In the genomic region with DNA sequence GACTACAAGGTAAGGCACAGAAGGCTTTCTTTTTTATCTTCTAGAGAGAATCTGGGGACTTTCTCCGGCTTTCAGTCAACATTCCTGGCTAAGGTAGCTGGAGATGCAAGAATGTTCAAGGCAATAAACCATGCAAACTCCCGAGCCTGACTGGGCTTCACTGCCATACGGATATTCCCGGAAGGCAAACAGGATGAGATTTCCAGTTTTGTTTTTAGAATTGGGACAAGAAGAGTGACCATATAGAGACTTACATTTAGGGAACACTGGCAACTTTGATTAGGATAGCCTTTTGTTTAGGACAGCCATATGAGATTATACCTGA, we compare ENCODE assay signal across 9 cellular contexts. TPM values are rescaled to one million over a fixed set of nuclear protein-coding genes. Genes with fewer than 3 reads are reported as not detected.
A peak's percentile ranks its signal among the peaks of the same experiment; 100 is the strongest.
DNase-seq lines count a peak whose midpoint lies in the region; ATAC-seq and TF ChIP-seq lines count a peak whose summit lies in the region.
"Had no signal": no experiment of that assay in that cellular context is flagged by ENCODE, and none has a peak within 500 bp of the region (broad histone marks: within the 10 kb centered on the region; RNA-seq: fewer than 3 reads in every experiment).

No MANE protein-coding gene starts in this region.

- POLR2A ChIA-PET in Panc1 (lab: Charles Lee): no interaction called here

- TF ChIP-seq POLR2A in esophagus muscularis mucosa (IDR thresholded peaks at IDR 0.05; ENCODE audit: low read depth) (no peak), tibial nerve (IDR thresholded peaks at IDR 0.05) (no peak)

- ATAC-seq in Panc1: peak; percentile 72
- ATAC-seq in mucosa of descending colon: peak; percentile 39

- intact Hi-C loops in Panc1 (cut with micrococcal nuclease; ENCODE audit: unreplicated experiment): no loop called here
- intact Hi-C loops in esophagus muscularis mucosa (cut with DNase I): loop anchor here (5.0 to 10.0 kb wide), 2 partner anchors 53 to 155 kb away; no protein-coding TSS in a partner anchor
- intact Hi-C loops in mucosa of descending colon (cut with DNase I, micrococcal nuclease): no loop called here

- no peak for TF ChIP-seq EP300 in esophagus muscularis mucosa (IDR thresholded peaks at IDR 0.05)
- TF ChIP-seq EP300 in tibial nerve (IDR thresholded peaks at IDR 0.05): no peak

- H3K9me3 ChIP-seq in Panc1 (ENCODE audit: control insufficient read depth, insufficient read depth, low read depth, low read length): no peaks in the 10 kb centered on the region
- H3K9me3 ChIP-seq in esophagus muscularis mucosa: no peaks in the 10 kb centered on the region
- no peaks in the 10 kb centered on the region for H3K9me3 ChIP-seq in mucosa of descending colon
- no peaks in the 10 kb centered on the region for H3K9me3 ChIP-seq in tibial nerve

- in situ Hi-C loops in Panc1 (cut with HindIII; ENCODE audit: low pct_unique_long_range_greater_than_20kb, low sequenced_read_pairs) (no loop called here), GM13976 (cut with MboI; ENCODE audit: low sequenced_read_pairs, unreplicated experiment) (no loop called here)

- no peak for TF ChIP-seq CTCF in Panc1 (IDR thresholded peaks at IDR 0.05)
- TF ChIP-seq CTCF in esophagus muscularis mucosa (IDR thresholded peaks at IDR 0.05): no peak
- no peak for TF ChIP-seq CTCF in mucosa of descending colon (IDR thresholded peaks at IDR 0.05)
- no peak for TF ChIP-seq CTCF in tibial nerve (IDR thresholded peaks at IDR 0.05)
- no peak for TF ChIP-seq CTCF in GM13976 (IDR thresholded peaks at IDR 0.05; ENCODE audit: borderline replicate concordance, control extremely low read depth, extremely low read depth, insufficient read depth, missing control alignments)

- H3K4me1 ChIP-seq in Panc1 (ENCODE audit: control insufficient read depth, insufficient read depth, low read length) (no peaks in the 10 kb centered on the region), esophagus muscularis mucosa (peaks cover 19 to 33% (median 26%) of the 10 kb centered on the region in 4 donors), mucosa of descending colon (ENCODE audit: low read depth) (no peaks in the 10 kb centered on the region), tibial nerve (peaks cover 0 to 22% (median 17%) of the 10 kb centered on the region in 4 donors)

- peaks cover 9% of the 10 kb centered on the region for H3K27me3 ChIP-seq in Panc1 (ENCODE audit: control insufficient read depth, insufficient read depth, low read length)
- H3K27me3 ChIP-seq in esophagus muscularis mucosa: no peaks in the 10 kb centered on the region
- no peaks in the 10 kb centered on the region for H3K27me3 ChIP-seq in tibial nerve

- BruUV-seq in Panc1 (replicated peaks; lab: Mats Ljungman, UMichigan): no TSS peak

- H3K27ac ChIP-seq in Panc1 (ENCODE audit: low read length) (no peak overlapping the region), esophagus muscularis mucosa (replicated peaks in 1 of 4) (peak overlapping the region; percentile 89 to 95 (median 92)), tibial nerve (peak overlapping the region; percentile 23 to 92 (median 68))

- H3K36me3 ChIP-seq in Panc1 (ENCODE audit: control insufficient read depth, insufficient read depth, low read length): no peaks in the 10 kb centered on the region
- H3K36me3 ChIP-seq in esophagus muscularis mucosa: peaks cover 0 to 6% (median 4%) of the 10 kb centered on the region in 4 donors
- H3K36me3 ChIP-seq in mucosa of descending colon (ENCODE audit: low read depth): no peaks in the 10 kb centered on the region
- no peaks in the 10 kb centered on the region for H3K36me3 ChIP-seq in tibial nerve

- 6% methylated on average over 4 of the region's 4 CpGs for WGBS in esophagus muscularis mucosa
- 4 to 27% methylated on average over 4 of the region's 4 CpGs for WGBS in tibial nerve, 2 donors

- CTCF ChIA-PET in Panc1 (lab: Charles Lee): no interaction called here

- H3K4me3 ChIP-seq in Panc1 (ENCODE audit: low read depth in 2 of 2, low read length in 2 of 2): peak overlapping the region; percentile 37 to 42; a peak in 3 of 4 replicates
- H3K4me3 ChIP-seq in esophagus muscularis mucosa: peak overlapping the region; percentile 51 to 70 (median 62)
- H3K4me3 ChIP-seq in mucosa of descending colon: no peak overlapping the region
- H3K4me3 ChIP-seq in tibial nerve: peak overlapping the region; percentile 26 to 60 (median 40)

- no peak for DNase-seq in Panc1 (ENCODE audit: low read depth, low spot score)
- DNase-seq in esophagus muscularis mucosa (ENCODE audit: extremely low spot score): no peak
- DNase-seq in mucosa of descending colon: no peak
- no peak for DNase-seq in tibial nerve (ENCODE audit: low spot score in 2 of 2)
- no peak for DNase-seq in stimulated activated CD4-positive, alpha-beta T cell treated with anti-CD3 and anti-CD28 coated beads, Interleukin-4, amount 100 ng/mL, for 4 hours
- no peak for DNase-seq in GM13976 (ENCODE audit: low spot score)
- no peak for DNase-seq in activated naive CD4-positive, alpha-beta T cell treated with Interleukin-2 at 50 U/mL for 16 hours
- DNase-seq in NCI-H1436 (lab: John Stamatoyannopoulos, UW): no peak
- DNase-seq: SHP77 treated with DMSO at 0.1 percent for 48 hours had no signal

RNA-seq across cellular contexts. Expression of a gene that starts 0.3 kb away (rescaled TPM):
- total RNA-seq in Panc1 (2021; ENCODE audit: unreplicated experiment) (9.2 TPM), esophagus muscularis mucosa (1,000 to 10,000 TPM; 2,057 to 3,140 (median 2,687) TPM), mucosa of descending colon (1,000 to 10,000 TPM in 1 of 3 donors, 100 to 1,000 TPM in 1, 10 to 100 TPM in 1; 40.3 to 1,241 (median 134) TPM), tibial nerve (100 to 1,000 TPM; 320 to 870 (median 433) TPM)
- polyA plus RNA-seq in Panc1 (2012; ENCODE audit: insufficient read length): 5.6 TPM
